17 cellular contexts compared by ENCODE assay signal in genomic region chr3:61808999-61809398, GRCh38.
"Had no signal": no experiment of that assay in that cellular context is flagged by ENCODE, and none has a peak within 500 bp of the region (broad histone marks: within the 10 kb centered on the region; RNA-seq: fewer than 3 reads in every experiment).

No MANE protein-coding gene starts in this region.

- H3K9me3 Mint-ChIP-seq: activated naive CD4-positive, alpha-beta T cell treated with anti-CD3 and anti-CD28 coated beads, Interleukin-2, amount 50 U/mL, for 72 hours; activated T-cell treated with anti-CD3 and anti-CD28 coated beads, Interleukin-2, amount 50 U/mL, for 24 hours; stimulated activated naive CD8-positive, alpha-beta T cell treated with anti-CD3 and anti-CD28 coated beads, Interleukin-15, Interleukin-2, amounts not matched to agents 100 ng/mL and 50 ng/mL, for 24 hours had no signal

- H3K9me3 ChIP-seq: lower lobe of right lung, prostate gland, SJCRH30 had no signal

- DNase-seq: activated CD4-positive, alpha-beta T cell treated with anti-CD3 and anti-CD28 coated beads for 1 hour; activated CD4-positive, alpha-beta T cell treated with anti-CD3 and anti-CD28 coated beads, Interleukin-2, amount 50 U/mL, for 48 hours; activated CD8-positive, alpha-beta memory T cell treated with anti-CD3 and anti-CD28 coated beads, Interleukin-2, amount 10 ng/mL, durations not matched to agents 7 days and 5 days; activated effector memory CD4-positive, alpha-beta T cell treated with Interleukin-2 at 50 U/mL for 16 hours; activated T-cell treated with anti-CD3 and anti-CD28 coated beads, Interleukin-2, amount 50 U/mL, for 24 hours; effector CD8-positive, alpha-beta T cell; hippocampal formation; lower lobe of right lung; naive thymus-derived CD8-positive, alpha-beta T cell; SJCRH30; stimulated activated CD4-positive, alpha-beta T cell treated with anti-CD3 and anti-CD28 coated beads, Interleukin-15, amount 100 ng/mL, for 24 hours; stimulated activated CD4-positive, alpha-beta T cell treated with anti-CD3 and anti-CD28 coated beads, Interleukin-4, amount 100 ng/mL, for 24 hours; SW 1271; trophoblast cell had no signal

- H3K4me1 Mint-ChIP-seq: activated CD8-positive, alpha-beta memory T cell treated with anti-CD3 and anti-CD28 coated beads, Interleukin-2, amount 10 ng/mL, durations not matched to agents 7 days and 5 days had no signal

- H3K27me3 Mint-ChIP-seq: activated CD8-positive, alpha-beta memory T cell treated with anti-CD3 and anti-CD28 coated beads, Interleukin-2, amount 10 ng/mL, durations not matched to agents 7 days and 5 days; activated T-cell treated with anti-CD3 and anti-CD28 coated beads, Interleukin-2, amount 50 U/mL, for 24 hours; stimulated activated naive CD8-positive, alpha-beta T cell treated with anti-CD3 and anti-CD28 coated beads, Interleukin-15, Interleukin-2, amounts not matched to agents 100 ng/mL and 50 ng/mL, for 24 hours had no signal

- H3K36me3 Mint-ChIP-seq: activated CD8-positive, alpha-beta memory T cell treated with anti-CD3 and anti-CD28 coated beads, Interleukin-2, amount 10 ng/mL, durations not matched to agents 7 days and 5 days; activated naive CD4-positive, alpha-beta T cell treated with anti-CD3 and anti-CD28 coated beads, Interleukin-2, amount 50 U/mL, for 72 hours; naive thymus-derived CD8-positive, alpha-beta T cell had no signal

- H3K4me3 Mint-ChIP-seq: activated CD8-positive, alpha-beta memory T cell treated with anti-CD3 and anti-CD28 coated beads, Interleukin-2, amount 10 ng/mL, durations not matched to agents 7 days and 5 days; activated T-cell treated with anti-CD3 and anti-CD28 coated beads, Interleukin-2, amount 50 U/mL, for 24 hours; naive thymus-derived CD8-positive, alpha-beta T cell; stimulated activated naive CD8-positive, alpha-beta T cell treated with anti-CD3 and anti-CD28 coated beads, Interleukin-15, Interleukin-2, amounts not matched to agents 100 ng/mL and 50 ng/mL, for 24 hours had no signal

- H3K36me3 ChIP-seq: lower lobe of right lung, prostate gland, SJCRH30 had no signal

- H3K27ac Mint-ChIP-seq: activated CD8-positive, alpha-beta memory T cell treated with anti-CD3 and anti-CD28 coated beads, Interleukin-2, amount 10 ng/mL, durations not matched to agents 7 days and 5 days; activated T-cell treated with anti-CD3 and anti-CD28 coated beads, Interleukin-2, amount 50 U/mL, for 24 hours; naive thymus-derived CD8-positive, alpha-beta T cell; stimulated activated naive CD8-positive, alpha-beta T cell treated with anti-CD3 and anti-CD28 coated beads, Interleukin-15, Interleukin-2, amounts not matched to agents 100 ng/mL and 50 ng/mL, for 24 hours had no signal

- ATAC-seq: activated CD8-positive, alpha-beta memory T cell treated with anti-CD3 and anti-CD28 coated beads, Interleukin-2, amount 10 ng/mL, durations not matched to agents 7 days and 5 days; activated naive CD4-positive, alpha-beta T cell treated with anti-CD3 and anti-CD28 coated beads, Interleukin-2, amount 50 U/mL, for 72 hours; naive thymus-derived CD8-positive, alpha-beta T cell had no signal

- H3K27me3 ChIP-seq: SJCRH30 had no signal

- H3K4me1 ChIP-seq: prostate gland, SJCRH30 had no signal

- H3K4me3 ChIP-seq: lower lobe of right lung, prostate gland, SJCRH30 had no signal

- H3K27ac ChIP-seq: lower lobe of right lung, prostate gland, SJCRH30 had no signal
